In the genomic region with DNA sequence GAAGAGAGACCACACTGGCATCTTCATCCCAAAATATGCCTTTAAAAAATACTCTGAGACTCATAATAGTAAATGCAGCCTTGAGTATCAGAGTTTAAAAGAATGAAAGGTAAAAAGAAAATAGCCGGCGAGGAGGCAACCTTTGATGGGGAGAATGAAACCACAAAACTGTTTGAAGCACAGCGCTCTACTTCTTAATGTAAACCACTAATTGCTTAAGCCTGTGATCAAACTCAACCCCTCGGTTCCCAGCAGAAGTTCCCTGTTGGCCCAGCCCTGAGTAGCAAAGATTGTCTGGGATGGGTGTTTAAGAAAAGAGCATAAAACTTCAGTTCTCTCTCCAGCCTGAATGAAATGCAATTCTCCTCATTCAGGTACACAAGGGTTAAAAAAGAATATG, we compare ENCODE assay signal across 32 cellular contexts. TPM values are rescaled to one million over a fixed set of nuclear protein-coding genes. Genes with fewer than 3 reads are reported as not detected.
"Had no signal": no experiment of that assay in that cellular context is flagged by ENCODE, and none has a peak within 500 bp of the region (broad histone marks: within the 10 kb centered on the region; RNA-seq: fewer than 3 reads in every experiment).

No MANE protein-coding gene starts in this region.

- H3K9me3 Mint-ChIP-seq: dendritic cell treated with granulocyte-macrophage colony-stimulating factor and Interleukin-4, amounts not matched to agents 40 ng/mL and 50 ng/mL, for 4 days had no signal

- H3K4me3 Mint-ChIP-seq: dendritic cell treated with granulocyte-macrophage colony-stimulating factor and Interleukin-4, amounts not matched to agents 40 ng/mL and 50 ng/mL, for 4 days; endodermal cell; mesothelial cell of epicardium; naive B cell; natural killer cell treated with Interleukin-12 subunit alpha and Interleukin-12 subunit beta and Interleukin-15 and Interleukin-18, amount 100 ng/mL, for 72 hours; neural crest cell; stimulated activated naive CD8-positive, alpha-beta T cell treated with anti-CD3 and anti-CD28 coated beads, Interleukin-15, amount 100 ng/mL, for 72 hours had no signal

- H3K9me3 ChIP-seq: mucosa of descending colon, neutrophil, pancreas, right lobe of liver, suprapubic skin, transverse colon, upper lobe of right lung, uterus had no signal

- H3K27me3 Mint-ChIP-seq: dendritic cell treated with granulocyte-macrophage colony-stimulating factor and Interleukin-4, amounts not matched to agents 40 ng/mL and 50 ng/mL, for 4 days had no signal

- H3K4me3 ChIP-seq: esophagus muscularis mucosa, gastroesophageal sphincter, heart left ventricle, hepatocyte, mucosa of descending colon, pancreas, right lobe of liver, suprapubic skin, transverse colon, upper lobe of right lung, uterus had no signal

- H3K79me2 ChIP-seq: hepatocyte had no signal

- H3K27ac Mint-ChIP-seq: dendritic cell treated with granulocyte-macrophage colony-stimulating factor and Interleukin-4, amounts not matched to agents 40 ng/mL and 50 ng/mL, for 4 days; endodermal cell; mesothelial cell of epicardium; naive B cell; natural killer cell treated with Interleukin-12 subunit alpha and Interleukin-12 subunit beta and Interleukin-15 and Interleukin-18, amount 100 ng/mL, for 72 hours; stimulated activated naive CD8-positive, alpha-beta T cell treated with anti-CD3 and anti-CD28 coated beads, Interleukin-15, amount 100 ng/mL, for 72 hours had no signal

- H3K36me3 ChIP-seq: esophagus muscularis mucosa, gastroesophageal sphincter, heart left ventricle, neutrophil, pancreas, right lobe of liver, suprapubic skin, transverse colon, upper lobe of right lung, uterus had no signal

- ATAC-seq: foreskin keratinocyte; gastroesophageal sphincter; heart left ventricle; left lobe of liver; mucosa of descending colon; natural killer cell treated with Interleukin-12 subunit alpha and Interleukin-12 subunit beta and Interleukin-15 and Interleukin-18, amount 100 ng/mL, for 72 hours; pancreas; right lobe of liver; stimulated activated naive CD8-positive, alpha-beta T cell treated with anti-CD3 and anti-CD28 coated beads, Interleukin-15, amount 100 ng/mL, for 72 hours; upper lobe of right lung had no signal

- H3K36me3 Mint-ChIP-seq: mesothelial cell of epicardium; naive B cell; natural killer cell treated with Interleukin-12 subunit alpha and Interleukin-12 subunit beta and Interleukin-15 and Interleukin-18, amount 100 ng/mL, for 72 hours had no signal

- H3K4me2 ChIP-seq: hepatocyte had no signal

- H3K4me1 Mint-ChIP-seq: naive B cell, neural crest cell had no signal

- H3K27me3 ChIP-seq: esophagus muscularis mucosa, gastroesophageal sphincter, hepatocyte, pancreas, right lobe of liver, suprapubic skin, upper lobe of right lung, uterus had no signal

- DNase-seq: effector CD8-positive, alpha-beta T cell; endodermal cell; foreskin keratinocyte; heart left ventricle; kidney; mesenchymal stem cell; mucosa of descending colon; naive B cell; pancreas; right lobe of liver; small intestine; stimulated activated CD4-positive, alpha-beta T cell treated with anti-CD3 and anti-CD28 coated beads, Interleukin-12 subunit alpha, Interleukin-12 subunit beta, amount 100 ng/mL, for 4 hours; stimulated activated CD4-positive, alpha-beta T cell treated with anti-CD3 and anti-CD28 coated beads, Interleukin-1b, Interleukin-23, amount 100 ng/mL, for 48 hours; stimulated activated CD4-positive, alpha-beta T cell treated with anti-CD3 and anti-CD28 coated beads, Interleukin-4, amount 100 ng/mL, for 1 hour; stimulated activated CD8-positive, alpha-beta memory T cell treated with anti-CD3 and anti-CD28 coated beads, Interleukin-4, amount 100 ng/mL, for 48 hours; stimulated activated naive CD4-positive, alpha-beta T cell; stimulated activated naive CD8-positive, alpha-beta T cell treated with anti-CD3 and anti-CD28 coated beads, Interleukin-15, amount 100 ng/mL, for 72 hours; transverse colon; upper lobe of right lung; uterus had no signal

- H3K4me1 ChIP-seq: esophagus muscularis mucosa, foreskin keratinocyte, gastroesophageal sphincter, heart left ventricle, pancreas, suprapubic skin, transverse colon, upper lobe of right lung, uterus had no signal

- H3K27ac ChIP-seq: esophagus muscularis mucosa, foreskin keratinocyte, gastroesophageal sphincter, heart left ventricle, neutrophil, pancreas, right lobe of liver, suprapubic skin, transverse colon, upper lobe of right lung, uterus had no signal

- H2AFZ ChIP-seq: hepatocyte had no signal

RNA-seq across cellular contexts. Expression of a gene that starts 44.7 kb away (rescaled TPM):
- total RNA-seq: epithelial cell of proximal tubule; foreskin keratinocyte; kidney; left lobe of liver; lung microvascular endothelial cell; natural killer cell treated with Interleukin-12 subunit alpha and Interleukin-12 subunit beta and Interleukin-15 and Interleukin-18, amount 100 ng/mL, for 72 hours; neural crest cell; right lobe of liver had no signal
- polyA plus RNA-seq: foreskin keratinocyte had no signal
